ENCODE assay signal across 8 cellular contexts in genomic region chr1:243101551-243102050, GRCh38.
DNase-seq lines count a peak whose midpoint lies in the region; ATAC-seq, FAIRE-seq and TF ChIP-seq lines count a peak whose summit lies in the region.
"Not testable (repeated sequence)": the region's sequence is repeated elsewhere in the genome, so short reads cannot be mapped to it uniquely, and the experiment has no call there.

No MANE protein-coding gene starts in this region.

- not testable (repeated sequence) for H3K9me3 ChIP-seq in colonic mucosa; HepG2 (ENCODE audit: low read length)

- TF ChIP-seq POLR2A in HepG2 (IDR thresholded peaks at IDR 0.05; ENCODE audit: insufficient read depth in 1 of 2, low read depth in 2 of 2, low read length in 2 of 2), result not testable (repeated sequence)

- in situ Hi-C loops in HepG2 (cut with HindIII; ENCODE audit: extremely low pct_ligation_motif_present, low pct_unique_long_range_greater_than_20kb), result not testable (repeated sequence)

- DNase-seq in AG20443 (ENCODE audit: low spot score) (peak; percentile 57), RWPE1 (ENCODE audit: low spot score) (peak; percentile 26), colonic mucosa (peak; percentile 29)
- DNase-seq in activated CD8-positive, alpha-beta memory T cell treated with anti-CD3 and anti-CD28 coated beads, Interleukin-2, amount 50 U/mL, for 48 hours, result peak; percentile 89
- not testable (repeated sequence) for DNase-seq in HepG2 (ENCODE audit: low spot score)
- peak; percentile 50 for DNase-seq in stimulated activated CD8-positive, alpha-beta memory T cell treated with anti-CD3 and anti-CD28 coated beads, Interleukin-15, amount 100 ng/mL, for 24 hours (ENCODE audit: low read depth)

- peak overlapping the region; percentile 25; the same call in 1 of the 2 replicates for H3K27ac ChIP-seq in RWPE1
- H3K27ac ChIP-seq in colonic mucosa; HepG2 (ENCODE audit: extremely low read length, insufficient read depth, low read length): not testable (repeated sequence)

- not testable (repeated sequence) for H3K4me2 ChIP-seq in HepG2 (ENCODE audit: low read depth, low read length)

- not testable (repeated sequence) for H3K4me1 ChIP-seq in colonic mucosa; HepG2 (ENCODE audit: insufficient read depth, low read length)

- H3K36me3 ChIP-seq in colonic mucosa; HepG2 (replicated peaks in 1 of 2; ENCODE audit: control insufficient read depth in 1 of 2, insufficient read depth in 2 of 2, low read length in 2 of 2): not testable (repeated sequence)

- FAIRE-seq in HepG2 (lab: Jason Lieb, UNC), result not testable (repeated sequence)

- H3K9ac ChIP-seq in colonic mucosa (ENCODE audit: low read depth in 2 of 2, low read length in 2 of 2); HepG2 (ENCODE audit: insufficient read depth, low read depth, low read length): not testable (repeated sequence)

- CTCF ChIA-PET in RWPE1 (lab: Yijun Ruan, JAX); HepG2 (lab: Yijun Ruan, JAX; ENCODE audit: low intra/inter-chr PET ratio, low total read pairs): not testable (repeated sequence)

- H3K27me3 ChIP-seq in colonic mucosa; HepG2 (ENCODE audit: control insufficient read depth in 1 of 2, insufficient read depth in 2 of 2, low read length in 2 of 2): not testable (repeated sequence)

- not testable (repeated sequence) for TF ChIP-seq CTCF in RWPE1 (conservative IDR thresholded peaks at IDR 0.05; ENCODE audit: low read depth); colonic mucosa (IDR thresholded peaks at IDR 0.05); HepG2 (CRISPR knock-in tag; IDR thresholded peaks at IDR 0.05)

- H4K20me1 ChIP-seq in HepG2 (ENCODE audit: insufficient read depth, low read length), result not testable (repeated sequence)

- not testable (repeated sequence) for TF ChIP-seq RAD21 in HepG2 (CRISPR knock-in tag; IDR thresholded peaks at IDR 0.05)

- ATAC-seq in GM19455 (IDR thresholded peaks at IDR 0.05; ENCODE audit: unreplicated experiment) (peak; percentile 87), HG03378 (IDR thresholded peaks at IDR 0.05; ENCODE audit: unreplicated experiment) (peak; percentile 76)
- ATAC-seq in HepG2, result not testable (repeated sequence)

- H3K79me2 ChIP-seq in HepG2 (ENCODE audit: insufficient read depth, low read length), result not testable (repeated sequence)

- WGBS in HepG2 (ENCODE audit: low lambda C conversion rate), result 82% methylated on average over 39 of the region's 40 CpGs

- not testable (repeated sequence) for BruUV-seq in HepG2 (replicated peaks; lab: Mats Ljungman, UMichigan)

- not testable (repeated sequence) for H3K4me3 ChIP-seq in colonic mucosa; HepG2 (replicated peaks in 1 of 3; ENCODE audit: insufficient read depth in 1 of 3, low read depth in 2 of 3, low read length in 3 of 3)

- POLR2A ChIA-PET in RWPE1 (lab: Yijun Ruan, JAX; ENCODE audit: low non-redundant PET); HepG2 (lab: Yijun Ruan, JAX): not testable (repeated sequence)

- not testable (repeated sequence) for H2AFZ ChIP-seq in HepG2 (ENCODE audit: low read length)

- TF ChIP-seq EP300 in HepG2 (IDR thresholded peaks at IDR 0.05; ENCODE audit: low read depth in 2 of 2, low read length in 2 of 2); HepG2 (CRISPR knock-in tag; IDR thresholded peaks at IDR 0.05; ENCODE audit: borderline replicate concordance): not testable (repeated sequence)

- intact Hi-C loops in colonic mucosa (cut with DNase I); HepG2 (cut with micrococcal nuclease; ENCODE audit: unreplicated experiment): not testable (repeated sequence)

TF ChIP-seq in HepG2, 621 proteins besides CTCF, POLR2A, EP300 and RAD21:
- TF ChIP-seq CREB1 (IDR thresholded peaks at IDR 0.05) (peak; percentile 95), HOXA3 (CRISPR knock-in tag; IDR thresholded peaks at IDR 0.05) (peak; percentile 73), ZBTB21 (CRISPR knock-in tag; IDR thresholded peaks at IDR 0.05) (peak; percentile 84; the same call in 1 of the 2 replicates)
- TF ChIP-seq CREB1 (CRISPR knock-in tag; IDR thresholded peaks at IDR 0.05), result not testable (repeated sequence)
